ENCODE assay signal across 8 cellular contexts in the genomic region with DNA sequence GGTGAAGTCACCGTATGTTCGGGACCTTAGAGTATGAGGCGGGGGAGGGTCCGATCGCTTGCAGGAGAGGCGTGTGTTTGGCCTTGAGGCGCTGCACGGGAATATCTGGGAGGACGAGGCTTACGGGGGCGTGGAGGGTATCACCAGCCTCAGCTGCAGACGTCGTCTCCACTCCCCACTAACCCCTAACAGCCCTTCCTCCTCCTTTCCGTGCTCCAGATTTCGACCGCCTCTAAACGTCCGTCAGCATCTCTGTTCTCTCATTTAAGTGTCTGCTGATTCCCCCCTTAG. TPM values are rescaled to one million over a fixed set of nuclear protein-coding genes. Genes with fewer than 3 reads are reported as not detected.
DNase-seq lines count a peak whose midpoint lies in the region; ATAC-seq and TF ChIP-seq lines count a peak whose summit lies in the region.

No MANE protein-coding gene starts in this region.

- H3K36me3 Mint-ChIP-seq in T-helper 2 cell treated with Interferon-gamma antibody and Interleukin-4, amounts not matched to agents 5 μg/mL and 100 μg/mL, for 36 hours (ENCODE audit: low read depth), result peaks cover 43% of the 10 kb centered on the region

- TF ChIP-seq EP300 in sigmoid colon (IDR thresholded peaks at IDR 0.05), result no peak

- intact Hi-C loops in sigmoid colon (cut with DNase I), result no loop called here

- H3K9me3 Mint-ChIP-seq in T-helper 2 cell treated with Interferon-gamma antibody and Interleukin-4, amounts not matched to agents 5 μg/mL and 100 μg/mL, for 36 hours, result peaks cover 11% of the 10 kb centered on the region

- DNase-seq in T-helper 2 cell treated with Interferon-gamma antibody and Interleukin-4, amounts not matched to agents 5 μg/mL and 100 μg/mL, for 36 hours (ENCODE audit: low spot score), result no peak
- DNase-seq in T-helper 2 cell (no peak), cardiac muscle cell (ENCODE audit: low read depth in 1 of 2, low spot score in 1 of 2) (peak in 1 of 2 donors; percentile 40), sigmoid colon (no peak), inferior parietal cortex (ENCODE audit: extremely low spot score) (no peak)

- H3K27me3 ChIP-seq in cardiac muscle cell, result no peaks in the 10 kb centered on the region
- no peaks in the 10 kb centered on the region for H3K27me3 ChIP-seq in sigmoid colon

- H3K4me3 ChIP-seq in cardiac muscle cell (peak overlapping the region; percentile 82), sigmoid colon (peak overlapping the region; percentile 67 to 99 (median 92))

- TF ChIP-seq POLR2A in sigmoid colon (IDR thresholded peaks at IDR 0.05), result no peak

- H3K27ac ChIP-seq in VCaP (peak overlapping the region; percentile 76), cardiac muscle cell (peak overlapping the region; percentile 89), sigmoid colon (peak overlapping the region; percentile 83 to 91 (median 90))

- no peaks in the 10 kb centered on the region for H3K27me3 Mint-ChIP-seq in T-helper 2 cell treated with Interferon-gamma antibody and Interleukin-4, amounts not matched to agents 5 μg/mL and 100 μg/mL, for 36 hours (ENCODE audit: low read depth)

- H3K4me3 Mint-ChIP-seq in T-helper 2 cell treated with Interferon-gamma antibody and Interleukin-4, amounts not matched to agents 5 μg/mL and 100 μg/mL, for 36 hours, result peak overlapping the region; percentile 96

- H3K4me1 Mint-ChIP-seq in T-helper 2 cell treated with Interferon-gamma antibody and Interleukin-4, amounts not matched to agents 5 μg/mL and 100 μg/mL, for 36 hours (ENCODE audit: low read depth), result peaks cover 11% of the 10 kb centered on the region

- H3K9me3 ChIP-seq in cardiac muscle cell (ENCODE audit: low read depth), result no peaks in the 10 kb centered on the region
- no peaks in the 10 kb centered on the region for H3K9me3 ChIP-seq in sigmoid colon

- H3K27ac Mint-ChIP-seq in T-helper 2 cell treated with Interferon-gamma antibody and Interleukin-4, amounts not matched to agents 5 μg/mL and 100 μg/mL, for 36 hours, result peak overlapping the region; percentile 78

- H3K4me1 ChIP-seq in cardiac muscle cell (ENCODE audit: low read depth) (peaks cover 9% of the 10 kb centered on the region), sigmoid colon (peaks cover 5 to 21% (median 12%) of the 10 kb centered on the region in 4 donors)

- ATAC-seq in GM21528 (IDR thresholded peaks at IDR 0.05; ENCODE audit: low FRiP score, unreplicated experiment) (no peak), GM18870 (IDR thresholded peaks at IDR 0.05; ENCODE audit: unreplicated experiment) (no peak)

- H3K36me3 ChIP-seq in cardiac muscle cell (peaks cover 12% of the 10 kb centered on the region), sigmoid colon (peaks cover 0 to 31% (median 12%) of the 10 kb centered on the region in 4 donors)

- TF ChIP-seq CTCF in VCaP (conservative IDR thresholded peaks at IDR 0.05), result no peak
- no peak for TF ChIP-seq CTCF in cardiac muscle cell (IDR thresholded peaks at IDR 0.05; ENCODE audit: low read depth, low read length)
- TF ChIP-seq CTCF in sigmoid colon (IDR thresholded peaks at IDR 0.05), result no peak

- WGBS in sigmoid colon, 2 donors, result 1% methylated on average over 18 of the region's 18 CpGs

RNA-seq across cellular contexts. Expression of gene ZNF12, which starts 23.5 kb away (rescaled TPM):
- 24.1 and 31.6 TPM in 2 replicates for total RNA-seq in cardiac muscle cell
- polyA plus RNA-seq in cardiac muscle cell, result 16.8 and 31.5 TPM in 2 replicates
- 10 to 100 TPM; 17.2 to 27.1 (median 22.9) TPM for total RNA-seq in sigmoid colon
- 1 to 10 TPM; 4.4 to 9.8 (median 6.6) TPM for polyA plus RNA-seq in sigmoid colon

RNA-seq across cellular contexts. Expression of gene RSPH10B2, which starts 23.6 kb away (rescaled TPM):
- total RNA-seq in cardiac muscle cell (0.25 and 0.69 TPM in 2 replicates), sigmoid colon (under 1 TPM in 1 of 4 donors, not detected in 3; 0.36 TPM)
- polyA plus RNA-seq in cardiac muscle cell (not detected in 2 replicates), sigmoid colon (under 1 TPM in 1 of 3 donors, not detected in 2; 0.12 TPM)
